8 cellular contexts compared by ENCODE assay signal in the genomic region with DNA sequence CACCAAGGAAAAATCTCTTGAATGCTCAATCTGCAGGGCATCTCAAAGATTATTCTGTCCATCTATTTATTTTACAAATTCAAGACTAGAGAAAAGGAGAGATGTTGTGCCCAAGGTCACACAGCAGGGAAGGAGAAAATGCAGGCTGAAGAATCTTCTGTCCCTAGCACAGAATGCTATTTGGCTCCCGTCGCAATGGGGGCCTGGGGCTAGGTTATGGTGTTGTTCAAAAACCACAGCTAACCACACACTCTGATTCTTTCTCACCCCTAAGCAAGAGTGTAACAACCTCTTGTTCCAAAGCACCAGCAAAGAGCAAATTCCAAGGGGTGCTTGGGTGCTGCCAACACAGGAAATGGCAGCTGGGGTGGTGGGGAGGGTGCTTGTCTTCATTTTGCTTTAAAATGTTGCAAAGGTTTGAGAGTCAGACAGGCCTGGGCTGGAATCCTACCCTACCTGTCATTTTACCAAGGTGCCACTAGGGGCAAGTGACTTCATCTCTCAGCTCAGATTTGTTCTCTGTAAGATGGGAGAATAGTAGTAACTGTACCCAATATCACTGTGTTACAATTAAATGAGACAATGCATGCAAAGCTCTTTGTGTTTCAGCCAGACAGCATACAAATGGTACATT.
DNase-seq lines count a peak whose midpoint lies in the region; ATAC-seq and TF ChIP-seq lines count a peak whose summit lies in the region.

No MANE protein-coding gene starts in this region.

- H3K27me3 ChIP-seq in RWPE2 (ENCODE audit: insufficient read depth, poor library complexity, severe bottlenecking): peaks cover 3% of the 10 kb centered on the region
- H3K27me3 ChIP-seq in iPS DF 6.9 (ENCODE audit: control insufficient read depth, insufficient read depth, low read length): no peaks in the 10 kb centered on the region

- POLR2A ChIA-PET in activated CD4-positive, alpha-beta T cell treated with anti-CD3 and anti-CD28 coated beads, Interleukin-2, amount 10 ng/mL, durations not matched to agents 7 days and 5 days (lab: Charles Lee): no interaction called here

- DNase-seq in RWPE2 (ENCODE audit: low spot score) (no peak), iPS DF 6.9 (ENCODE audit: low read depth, low spot score) (peak; percentile 18), NCI-H2227 treated with DMSO at 0.1 percent for 48 hours (lab: John Stamatoyannopoulos, UW) (no peak)
- DNase-seq in stimulated activated CD4-positive, alpha-beta T cell treated with anti-CD3 and anti-CD28 coated beads, Interleukin-4, amount 100 ng/mL, for 24 hours: no peak
- DNase-seq in activated CD4-positive, alpha-beta T cell treated with anti-CD3 and anti-CD28 coated beads, Interleukin-2, amount 10 ng/mL, durations not matched to agents 7 days and 5 days: no peak

- TF ChIP-seq POLR2A in GM18505 (IDR thresholded peaks at IDR 0.05; ENCODE audit: borderline replicate concordance, extremely low read depth, insufficient read depth, insufficient read length): no peak

- ATAC-seq in GM18505 (IDR thresholded peaks at IDR 0.05; ENCODE audit: unreplicated experiment) (peak; percentile 97), HG02885 (IDR thresholded peaks at IDR 0.05; ENCODE audit: poor library complexity, unreplicated experiment) (peak; percentile 93), RWPE2 (ENCODE audit: low read depth) (0 out of 3 replicates have a peak, but pooled peaks have one; percentile 52)

- no peaks in the 10 kb centered on the region for H3K36me3 ChIP-seq in RWPE2 (ENCODE audit: low read depth)
- no peaks in the 10 kb centered on the region for H3K36me3 ChIP-seq in iPS DF 6.9 (ENCODE audit: control insufficient read depth, insufficient read depth, low read length)

- H3K27me3 Mint-ChIP-seq in activated CD4-positive, alpha-beta T cell treated with anti-CD3 and anti-CD28 coated beads, Interleukin-2, amount 10 ng/mL, durations not matched to agents 7 days and 5 days: no peaks in the 10 kb centered on the region

- no peaks in the 10 kb centered on the region for H3K9me3 ChIP-seq in RWPE2 (ENCODE audit: severe bottlenecking)
- H3K9me3 ChIP-seq in iPS DF 6.9 (ENCODE audit: control insufficient read depth, insufficient read depth, low read length): no peaks in the 10 kb centered on the region

- H3K27ac ChIP-seq in 22Rv1 (no peak overlapping the region), RWPE2 (ENCODE audit: poor library complexity, severe bottlenecking) (no peak overlapping the region), iPS DF 6.9 (ENCODE audit: low read length) (no peak overlapping the region)

- no peak overlapping the region for H3K4me3 ChIP-seq in RWPE2 (ENCODE audit: severe bottlenecking)
- no peak overlapping the region for H3K4me3 ChIP-seq in iPS DF 6.9 (ENCODE audit: low read length)

- CTCF ChIA-PET in activated CD4-positive, alpha-beta T cell treated with anti-CD3 and anti-CD28 coated beads, Interleukin-2, amount 10 ng/mL, durations not matched to agents 7 days and 5 days (lab: Charles Lee): no interaction called here

- no peak overlapping the region for H3K4me3 Mint-ChIP-seq in activated CD4-positive, alpha-beta T cell treated with anti-CD3 and anti-CD28 coated beads, Interleukin-2, amount 10 ng/mL, durations not matched to agents 7 days and 5 days

- TF ChIP-seq CTCF in 22Rv1 (IDR thresholded peaks at IDR 0.05) (peak; percentile 73), RWPE2 (IDR thresholded peaks at IDR 0.05; ENCODE audit: poor library complexity, severe bottlenecking) (peak; percentile 42)

- H3K9me3 Mint-ChIP-seq in activated CD4-positive, alpha-beta T cell treated with anti-CD3 and anti-CD28 coated beads, Interleukin-2, amount 10 ng/mL, durations not matched to agents 7 days and 5 days: no peaks in the 10 kb centered on the region

- no peaks in the 10 kb centered on the region for H3K4me1 Mint-ChIP-seq in activated CD4-positive, alpha-beta T cell treated with anti-CD3 and anti-CD28 coated beads, Interleukin-2, amount 10 ng/mL, durations not matched to agents 7 days and 5 days

- no peaks in the 10 kb centered on the region for H3K4me1 ChIP-seq in RWPE2 (ENCODE audit: insufficient read depth, poor library complexity, severe bottlenecking)
- H3K4me1 ChIP-seq in iPS DF 6.9 (ENCODE audit: control insufficient read depth, insufficient read depth, low read length): no peaks in the 10 kb centered on the region; the same call in 1 of the 2 replicates

- H3K27ac Mint-ChIP-seq in activated CD4-positive, alpha-beta T cell treated with anti-CD3 and anti-CD28 coated beads, Interleukin-2, amount 10 ng/mL, durations not matched to agents 7 days and 5 days: no peak overlapping the region

- no CpG with 5 or more reads among the region's 2 CpGs for WGBS in iPS DF 6.9 (ENCODE audit: insufficient coverage, insufficient read length)

- no peaks in the 10 kb centered on the region for H3K36me3 Mint-ChIP-seq in activated CD4-positive, alpha-beta T cell treated with anti-CD3 and anti-CD28 coated beads, Interleukin-2, amount 10 ng/mL, durations not matched to agents 7 days and 5 days (ENCODE audit: low read depth)
